8 cellular contexts compared by ENCODE assay signal in the genomic region with DNA sequence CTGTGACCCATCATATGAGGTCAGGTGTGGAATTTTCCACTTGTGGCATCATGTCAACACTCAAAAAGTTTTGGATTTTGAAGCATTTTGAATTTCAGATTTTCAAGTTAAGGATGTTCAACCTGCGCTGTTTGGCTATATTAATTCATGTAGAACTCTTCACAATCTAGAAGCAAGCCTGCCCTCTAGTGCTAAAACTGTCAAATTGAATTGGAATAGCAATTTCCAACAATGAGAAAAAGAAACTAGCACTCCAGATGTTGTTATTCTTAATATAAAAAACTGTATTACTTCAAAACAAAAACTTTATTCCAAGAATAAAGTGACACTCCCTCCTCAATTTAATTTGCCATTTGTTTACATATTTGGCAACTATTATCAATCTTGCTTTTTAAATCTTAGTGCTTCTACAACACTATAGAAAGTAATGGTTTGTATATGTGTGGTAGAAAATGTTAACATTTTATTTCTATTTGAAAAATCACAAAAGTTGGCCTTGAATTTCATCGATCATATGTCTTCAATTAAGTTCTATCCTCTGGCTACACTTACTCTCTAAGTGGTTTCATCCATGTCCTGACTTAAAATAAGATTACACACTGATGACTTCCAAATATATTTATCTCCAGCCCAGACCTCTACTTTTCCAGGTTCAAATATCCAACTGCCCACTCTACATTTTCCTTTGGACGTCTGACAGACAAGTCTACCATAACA. TPM values are rescaled to one million over a fixed set of nuclear protein-coding genes. Genes with fewer than 3 reads are reported as not detected.
DNase-seq lines count a peak whose midpoint lies in the region; ATAC-seq lines count a peak whose summit lies in the region.

No MANE protein-coding gene starts in this region.

- peaks cover 0 to 2% of the 10 kb centered on the region in 2 donors for H3K36me3 ChIP-seq in aorta (ENCODE audit: control insufficient read depth in 1 of 2, insufficient read depth in 2 of 2, low read length in 1 of 2)

- no peaks in the 10 kb centered on the region for H3K27me3 ChIP-seq in aorta (ENCODE audit: control insufficient read depth in 1 of 2, insufficient read depth in 2 of 2, low read length in 1 of 2)

- no peak overlapping the region for H3K27ac ChIP-seq in aorta (ENCODE audit: low read depth in 1 of 2, low read length in 2 of 2)

- H3K4me3 ChIP-seq in aorta (ENCODE audit: low read length in 2 of 2): no peak overlapping the region

- H3K4me1 ChIP-seq in aorta (ENCODE audit: control insufficient read depth in 1 of 2, insufficient read depth in 2 of 2, low read length in 2 of 2): no peaks in the 10 kb centered on the region

- H3K9me3 ChIP-seq in aorta (ENCODE audit: control insufficient read depth, low read length): no peaks in the 10 kb centered on the region

- ATAC-seq in GM18907 (IDR thresholded peaks at IDR 0.05; ENCODE audit: unreplicated experiment) (peak; percentile 58), HG03571 (IDR thresholded peaks at IDR 0.05; ENCODE audit: unreplicated experiment) (peak; percentile 61), aorta (ENCODE audit: low FRiP score) (no peak)

- in situ Hi-C loops in SK-MEL-5 (cut with HindIII; ENCODE audit: low pct_unique_long_range_greater_than_20kb, low sequenced_read_pairs): no loop called here

- DNase-seq in DMS53 (lab: John Stamatoyannopoulos, UW): peak; percentile 79
- DNase-seq in SK-MEL-5 (ENCODE audit: low read depth, low spot score): peak; percentile 59
- DNase-seq in fibroblast of peridontal ligament (ENCODE audit: extremely low read depth): peak; percentile 88
- DNase-seq in renal cortical epithelial cell (ENCODE audit: low read depth): peak; percentile 63
- DNase-seq in COLO668 (lab: John Stamatoyannopoulos, UW; ENCODE audit: unreplicated experiment): no peak
- DNase-seq in aorta: no peak

- WGBS in aorta, 2 donors: 46 to 48% methylated on average over 3 of the region's 3 CpGs

- intact Hi-C loops in aorta (cut with DNase I): no loop called here

RNA-seq across cellular contexts. Expression of a gene that starts 36.6 kb away (rescaled TPM):
- 54.2 and 64.4 TPM in 2 replicates for total RNA-seq in SK-MEL-5 (2014; rRNA removed; shearing (Covaris generic))
- 63.7 and 66.3 TPM in 2 replicates for polyA plus RNA-seq in SK-MEL-5 (2015; cell fraction: cytosol; rRNA removed)
- 10.6 and 24.0 TPM in 2 replicates for polyA plus RNA-seq in SK-MEL-5 (2015; cell fraction: nucleus; rRNA removed)
- total RNA-seq in renal cortical epithelial cell: 42.6 and 94.5 TPM in 2 replicates
- total RNA-seq in aorta: 10 to 100 TPM; 18.1 to 20.0 TPM
- 10 to 100 TPM; 10.5 to 14.7 TPM for polyA plus RNA-seq in aorta

RNA-seq across cellular contexts. Expression of a gene that starts 53.9 kb away (rescaled TPM):
- 15.0 and 18.6 TPM in 2 replicates for total RNA-seq in SK-MEL-5 (2014; rRNA removed; shearing (Covaris generic))
- polyA plus RNA-seq in SK-MEL-5 (2015; cell fraction: cytosol; rRNA removed): 9.5 and 10.1 TPM in 2 replicates
- 25.2 and 32.4 TPM in 2 replicates for polyA plus RNA-seq in SK-MEL-5 (2015; cell fraction: nucleus; rRNA removed)
- total RNA-seq in renal cortical epithelial cell (10.8 and 43.2 TPM in 2 replicates), aorta (10 to 100 TPM; 13.6 to 22.1 TPM)
- 10 to 100 TPM in 1 of 2 donors, under 1 TPM in 1; 0.88 to 19.4 TPM for polyA plus RNA-seq in aorta

Comparison
In these comparisons a context has a peak if more than half of its experiments do, and no peak if none do; other contexts are left out.
1. DNase-seq: peak in DMS53 (single experiment), SK-MEL-5 (single experiment), fibroblast of peridontal ligament (single experiment) and renal cortical epithelial cell (single experiment); none in COLO668 (single experiment) and aorta (0 of 2).